1 cellular context compared by ENCODE assay signal in the genomic region with DNA sequence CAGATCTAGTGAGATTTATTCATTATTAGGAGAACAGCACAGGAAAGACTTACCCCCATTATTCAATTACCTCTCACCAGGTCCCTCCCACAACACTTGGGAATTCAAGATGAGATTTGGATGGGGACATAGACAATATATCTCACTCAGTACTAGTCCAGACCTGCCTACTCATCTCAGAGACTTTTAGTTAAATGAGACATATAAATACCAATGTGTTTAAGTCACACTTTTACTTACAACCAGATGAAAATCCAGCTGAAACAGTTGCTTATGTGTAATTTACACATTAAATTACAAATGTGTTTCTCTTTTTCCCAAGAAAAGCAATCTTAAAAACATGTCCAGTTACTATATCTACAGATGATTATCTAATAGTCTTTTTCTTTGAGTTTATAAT.
TF ChIP-seq lines count a peak whose summit lies in the region.

No MANE protein-coding gene starts in this region.

TF ChIP-seq in IMR-90, 13 proteins besides CTCF, POLR2A, EP300 and RAD21 (continued from another document):
- no peak for TF ChIP-seq MAFK (IDR thresholded peaks at IDR 0.05; ENCODE audit: low read depth, low read length)
- TF ChIP-seq CHD1 (IDR thresholded peaks at IDR 0.05; ENCODE audit: low read depth, low read length), result no peak
- TF ChIP-seq, protein P1, sequence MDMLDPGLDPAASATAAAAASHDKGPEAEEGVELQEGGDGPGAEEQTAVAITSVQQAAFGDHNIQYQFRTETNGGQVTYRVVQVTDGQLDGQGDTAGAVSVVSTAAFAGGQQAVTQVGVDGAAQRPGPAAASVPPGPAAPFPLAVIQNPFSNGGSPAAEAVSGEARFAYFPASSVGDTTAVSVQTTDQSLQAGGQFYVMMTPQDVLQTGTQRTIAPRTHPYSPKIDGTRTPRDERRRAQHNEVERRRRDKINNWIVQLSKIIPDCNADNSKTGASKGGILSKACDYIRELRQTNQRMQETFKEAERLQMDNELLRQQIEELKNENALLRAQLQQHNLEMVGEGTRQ (IDR thresholded peaks at IDR 0.05; ENCODE audit: low read depth, low read length), result no peak
- TF ChIP-seq MAZ (IDR thresholded peaks at IDR 0.05; ENCODE audit: borderline replicate concordance, low read depth, low read length), result no peak
